Comparison of ENCODE assay signal across 28 cellular contexts in genomic region chr3:54520060-54520459, GRCh38.
"Had no signal": no experiment of that assay in that cellular context is flagged by ENCODE, and none has a peak within 500 bp of the region (broad histone marks: within the 10 kb centered on the region; RNA-seq: fewer than 3 reads in every experiment).

No MANE protein-coding gene starts in this region.

- H3K4me1 ChIP-seq: lower lobe of right lung, neural progenitor cell, pancreas, prostate gland, sigmoid colon, spleen, tibial artery, upper lobe of right lung had no signal

- H3K4me3 ChIP-seq: lower lobe of right lung, neural progenitor cell, pancreas, prostate gland, sigmoid colon, spleen, suprapubic skin, thoracic aorta, tibial artery, upper lobe of right lung had no signal

- H2AFZ ChIP-seq: neural progenitor cell had no signal

- H3K27ac Mint-ChIP-seq: mesothelial cell of epicardium; natural killer cell; nephron progenitor cell; neural progenitor cell; stimulated activated effector memory CD8-positive, alpha-beta T cell treated with anti-CD3 and anti-CD28 coated beads, Interleukin-12 subunit alpha, Interleukin-12 subunit beta, amount 100 ng/mL, for 72 hours; stimulated activated naive CD8-positive, alpha-beta T cell treated with anti-CD3 and anti-CD28 coated beads, Interleukin-15, Interleukin-2, amounts not matched to agents 100 ng/mL and 50 ng/mL, for 24 hours had no signal

- H3K36me3 ChIP-seq: lower lobe of right lung, neural progenitor cell, pancreas, prostate gland, sigmoid colon, spleen, suprapubic skin, thoracic aorta, tibial artery, upper lobe of right lung had no signal

- DNase-seq: hippocampal formation; kidney glomerular epithelial cell; left cardiac atrium; lower lobe of right lung; mesendoderm; naive B cell; natural killer cell; nephron progenitor cell; pancreas; posterior cingulate gyrus; retina; right cardiac atrium; sigmoid colon; small intestine; spleen; stimulated activated CD4-positive, alpha-beta T cell treated with anti-CD3 and anti-CD28 coated beads, Interleukin-4, amount 100 ng/mL, for 24 hours; stimulated activated naive CD4-positive, alpha-beta T cell; trophoblast cell; upper lobe of right lung had no signal

- H3K9ac ChIP-seq: neural progenitor cell had no signal

- H3K27me3 ChIP-seq: neural progenitor cell, pancreas, sigmoid colon, spleen, suprapubic skin, tibial artery, upper lobe of right lung had no signal

- H3K9me3 ChIP-seq: pancreas, prostate gland had no signal

- H3K36me3 Mint-ChIP-seq: mesothelial cell of epicardium; naive B cell; natural killer cell; neural progenitor cell; stimulated activated effector memory CD8-positive, alpha-beta T cell treated with anti-CD3 and anti-CD28 coated beads, Interleukin-12 subunit alpha, Interleukin-12 subunit beta, amount 100 ng/mL, for 72 hours had no signal

- H3K4me1 Mint-ChIP-seq: naive B cell; natural killer cell; nephron progenitor cell; neural progenitor cell; stimulated activated effector memory CD8-positive, alpha-beta T cell treated with anti-CD3 and anti-CD28 coated beads, Interleukin-12 subunit alpha, Interleukin-12 subunit beta, amount 100 ng/mL, for 72 hours had no signal

- H3K27ac ChIP-seq: lower lobe of right lung, neural progenitor cell, pancreas, prostate gland, sigmoid colon, spleen, suprapubic skin, thoracic aorta, tibial artery, upper lobe of right lung had no signal

- H3K4me2 ChIP-seq: neural progenitor cell had no signal

- ATAC-seq: left lobe of liver; lower lobe of right lung; natural killer cell; stimulated activated effector memory CD8-positive, alpha-beta T cell treated with anti-CD3 and anti-CD28 coated beads, Interleukin-12 subunit alpha, Interleukin-12 subunit beta, amount 100 ng/mL, for 72 hours; upper lobe of right lung had no signal

- H3K4me3 Mint-ChIP-seq: mesothelial cell of epicardium; naive B cell; natural killer cell; nephron progenitor cell; neural progenitor cell; stimulated activated effector memory CD8-positive, alpha-beta T cell treated with anti-CD3 and anti-CD28 coated beads, Interleukin-12 subunit alpha, Interleukin-12 subunit beta, amount 100 ng/mL, for 72 hours; stimulated activated naive CD8-positive, alpha-beta T cell treated with anti-CD3 and anti-CD28 coated beads, Interleukin-15, Interleukin-2, amounts not matched to agents 100 ng/mL and 50 ng/mL, for 24 hours had no signal

- H3K27me3 Mint-ChIP-seq: naive B cell; stimulated activated naive CD8-positive, alpha-beta T cell treated with anti-CD3 and anti-CD28 coated beads, Interleukin-15, Interleukin-2, amounts not matched to agents 100 ng/mL and 50 ng/mL, for 24 hours had no signal
